Comparison of ENCODE assay signal across 8 cellular contexts in the genomic region with DNA sequence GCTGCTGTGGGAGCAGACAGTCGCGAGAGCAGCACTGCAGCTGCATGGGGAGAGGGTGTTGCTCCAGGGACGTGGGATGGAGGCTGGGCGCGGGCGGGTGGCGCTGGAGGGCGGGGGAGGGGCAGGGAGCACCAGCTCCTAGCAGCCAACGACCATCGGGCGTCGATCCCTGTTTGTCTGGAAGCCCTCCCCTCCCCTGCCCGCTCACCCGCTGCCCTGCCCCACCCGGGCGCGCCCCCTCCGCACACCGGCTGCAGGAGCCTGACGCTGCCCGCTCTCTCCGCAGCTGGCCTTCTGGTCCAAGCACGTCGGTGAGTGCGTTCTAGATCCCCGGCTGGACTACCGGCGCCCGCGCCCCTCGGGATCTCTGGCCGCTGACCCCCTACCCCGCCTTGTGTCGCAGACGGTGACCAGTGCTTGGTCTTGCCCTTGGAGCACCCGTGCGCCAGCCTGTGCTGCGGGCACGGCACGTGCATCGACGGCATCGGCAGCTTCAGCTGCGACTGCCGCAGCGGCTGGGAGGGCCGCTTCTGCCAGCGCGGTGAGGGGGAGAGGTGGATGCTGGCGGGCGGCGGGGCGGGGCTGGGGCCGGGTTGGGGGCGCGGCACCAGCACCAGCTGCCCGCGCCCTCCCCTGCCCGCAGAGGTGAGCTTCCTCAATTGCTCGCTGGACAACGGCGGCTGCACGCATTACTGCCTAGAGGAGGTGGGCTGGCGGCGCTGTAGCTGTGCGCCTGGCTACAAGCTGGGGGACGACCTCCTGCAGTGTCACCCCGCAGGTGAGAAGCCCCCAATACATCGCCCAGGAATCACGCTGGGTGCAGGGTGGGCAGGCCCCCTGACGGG. TPM values are rescaled to one million over a fixed set of nuclear protein-coding genes. Genes with fewer than 3 reads are reported as not detected.
A peak's percentile ranks its signal among the peaks of the same experiment; 100 is the strongest.
DNase-seq lines count a peak whose midpoint lies in the region; ATAC-seq and TF ChIP-seq lines count a peak whose summit lies in the region.

No MANE protein-coding gene starts in this region.

- peak overlapping the region; percentile 74 to 80 (median 77) for H3K4me3 Mint-ChIP-seq in brain

- H3K9me3 Mint-ChIP-seq in brain, result peaks cover 0 to 3% (median 0%) of the 10 kb centered on the region in 5 experiments

- peak in 2 of 3 experiments; percentile 80 to 81 for DNase-seq in NCI-H1417 (lab: John Stamatoyannopoulos, UW)
- DNase-seq in NCI-H1417 treated with DMSO at 0.1 percent for 48 hours (lab: John Stamatoyannopoulos, UW), result no peak
- peak; percentile 67 for DNase-seq in NCI-H748 (lab: John Stamatoyannopoulos, UW; ENCODE audit: unreplicated experiment)
- peak; percentile 13 to 81 for DNase-seq in lower leg skin (ENCODE audit: low spot score in 2 of 2)
- no peak for DNase-seq in aorta

- peaks cover 17% of the 10 kb centered on the region for H3K4me1 Mint-ChIP-seq in brain

- ATAC-seq in aorta (ENCODE audit: low FRiP score) (peak; percentile 26), HG03175 (IDR thresholded peaks at IDR 0.05; ENCODE audit: unreplicated experiment) (no peak), GM18858 (IDR thresholded peaks at IDR 0.05; ENCODE audit: unreplicated experiment) (no peak)

- H3K4me3 ChIP-seq in lower leg skin (ENCODE audit: low read depth, poor library complexity, severe bottlenecking) (no peak overlapping the region), aorta (ENCODE audit: low read length in 2 of 2) (no peak overlapping the region)

- no peaks in the 10 kb centered on the region for H3K9me3 ChIP-seq in aorta (ENCODE audit: control insufficient read depth, low read length)

- no peak overlapping the region for H3K27ac Mint-ChIP-seq in brain

- H3K27me3 Mint-ChIP-seq in brain, result peaks cover 70% of the 10 kb centered on the region

- 3% methylated on average over 10 to 33 of the region's 71 CpGs for WGBS in lower leg skin, 2 donors
- 3 to 4% methylated on average over 41 to 71 of the region's 71 CpGs for WGBS in aorta, 2 donors

- TF ChIP-seq CTCF in brain (conservative IDR thresholded peaks at IDR 0.05) (no peak), lower leg skin (IDR thresholded peaks at IDR 0.05) (no peak)

- TF ChIP-seq POLR2A in lower leg skin (IDR thresholded peaks at IDR 0.05), result no peak

- no peak overlapping the region for H3K27ac ChIP-seq in aorta (ENCODE audit: low read depth in 1 of 2, low read length in 2 of 2)

- intact Hi-C loops in lower leg skin (cut with DNase I; ENCODE audit: low total_unique reads) (no loop called here), aorta (cut with DNase I) (loop anchor here in 1 of 2 donors (10.0 kb wide), 1 partner anchor 142 kb away; no protein-coding TSS in a partner anchor)

- H3K36me3 Mint-ChIP-seq in brain, result no peaks in the 10 kb centered on the region

- no peaks in the 10 kb centered on the region for H3K4me1 ChIP-seq in aorta (ENCODE audit: control insufficient read depth in 1 of 2, insufficient read depth in 2 of 2, low read length in 2 of 2)

- H3K27me3 ChIP-seq in aorta (ENCODE audit: control insufficient read depth in 1 of 2, insufficient read depth in 2 of 2, low read length in 1 of 2), result no peaks in the 10 kb centered on the region

- no peaks in the 10 kb centered on the region for H3K36me3 ChIP-seq in aorta (ENCODE audit: control insufficient read depth in 1 of 2, insufficient read depth in 2 of 2, low read length in 1 of 2)

RNA-seq across cellular contexts. Expression of a gene that starts 4.6 kb away (rescaled TPM):
- 0.59 TPM for polyA plus RNA-seq in brain (ENCODE audit: insufficient read depth, low read depth, low replicate concordance)
- not detected for total RNA-seq in lower leg skin
- total RNA-seq in aorta, result under 1 TPM in 1 of 2 donors, not detected in 1; 0.58 TPM
- polyA plus RNA-seq in aorta, result under 1 TPM; 0.26 to 0.50 TPM

RNA-seq across cellular contexts. Expression of a gene that starts 35.1 kb away (rescaled TPM):
- 3.3 TPM for polyA plus RNA-seq in brain (ENCODE audit: insufficient read depth, low read depth, low replicate concordance)
- 10 to 100 TPM; 58.9 to 68.5 (median 63.0) TPM for total RNA-seq in lower leg skin
- 10 to 100 TPM; 67.6 to 79.3 TPM for total RNA-seq in aorta
- polyA plus RNA-seq in aorta, result 10 to 100 TPM in 1 of 2 donors, 1 to 10 TPM in 1; 6.6 to 13.5 TPM

Comparison
In these comparisons a context has a peak if more than half of its experiments do, and no peak if none do; other contexts are left out.
1. DNase-seq: peak in NCI-H1417 (2 of 3), NCI-H748 (single experiment) and lower leg skin (2 of 2); none in NCI-H1417 treated with DMSO at 0.1 percent for 48 hours (single experiment) and aorta (0 of 2).